ENCODE assay signal across 1 cellular context in the genomic region with DNA sequence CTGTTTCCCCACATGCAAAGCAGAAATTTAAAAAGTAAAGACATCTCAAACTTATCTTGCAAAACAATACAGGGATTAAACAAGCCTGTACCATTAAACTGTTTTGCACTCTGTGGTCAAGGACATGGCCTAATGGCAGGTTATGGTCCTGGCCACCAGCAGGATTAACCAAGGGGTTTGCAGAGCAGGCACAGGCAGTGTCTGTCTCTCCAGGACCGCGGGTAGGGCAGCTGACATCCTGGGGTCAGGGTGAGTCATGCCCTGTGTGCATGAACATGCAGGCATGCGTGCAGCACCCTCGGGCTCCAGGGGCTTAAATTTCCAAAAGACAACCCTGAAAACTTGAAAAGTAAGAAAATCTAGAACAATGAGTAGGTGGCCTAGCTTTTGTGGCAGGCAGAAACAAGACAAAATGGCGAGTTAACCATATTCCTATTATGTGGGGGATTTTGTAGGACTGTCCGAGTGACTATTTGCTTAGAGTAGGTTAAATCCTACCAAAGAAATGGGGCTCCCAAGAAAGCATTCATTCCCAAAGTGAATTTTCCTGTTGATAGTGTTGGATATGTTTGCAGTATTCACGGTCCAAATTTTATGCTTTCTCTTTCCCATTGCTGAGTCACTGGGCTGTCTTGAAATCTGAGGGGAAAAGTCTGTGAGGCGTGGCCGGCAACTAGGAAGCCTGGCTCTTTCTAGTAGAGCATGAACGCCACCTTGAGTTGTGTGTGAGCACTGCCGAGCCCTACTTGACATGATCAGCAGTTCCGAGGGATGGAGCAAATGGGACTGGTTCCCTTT.
TF ChIP-seq lines count a peak whose summit lies in the region.

No MANE protein-coding gene starts in this region.

TF ChIP-seq in HepG2, 621 proteins besides CTCF, POLR2A, EP300 and RAD21 (continued from another document):
- TF ChIP-seq PHF8 (CRISPR knock-in tag; IDR thresholded peaks at IDR 0.05) (peak; percentile 80), NR2F2 (IDR thresholded peaks at IDR 0.05; ENCODE audit: borderline replicate concordance, low read depth) (peak; percentile 80)
- TF ChIP-seq, protein P1, sequence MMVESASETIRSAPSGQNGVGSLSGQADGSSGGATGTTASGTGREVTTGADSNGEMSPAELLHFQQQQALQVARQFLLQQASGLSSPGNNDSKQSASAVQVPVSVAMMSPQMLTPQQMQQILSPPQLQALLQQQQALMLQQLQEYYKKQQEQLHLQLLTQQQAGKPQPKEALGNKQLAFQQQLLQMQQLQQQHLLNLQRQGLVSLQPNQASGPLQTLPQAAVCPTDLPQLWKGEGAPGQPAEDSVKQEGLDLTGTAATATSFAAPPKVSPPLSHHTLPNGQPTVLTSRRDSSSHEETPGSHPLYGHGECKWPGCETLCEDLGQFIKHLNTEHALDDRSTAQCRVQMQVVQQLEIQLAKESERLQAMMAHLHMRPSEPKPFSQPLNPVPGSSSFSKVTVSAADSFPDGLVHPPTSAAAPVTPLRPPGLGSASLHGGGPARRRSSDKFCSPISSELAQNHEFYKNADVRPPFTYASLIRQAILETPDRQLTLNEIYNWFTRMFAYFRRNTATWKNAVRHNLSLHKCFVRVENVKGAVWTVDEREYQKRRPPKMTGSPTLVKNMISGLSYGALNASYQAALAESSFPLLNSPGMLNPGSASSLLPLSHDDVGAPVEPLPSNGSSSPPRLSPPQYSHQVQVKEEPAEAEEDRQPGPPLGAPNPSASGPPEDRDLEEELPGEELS (CRISPR knock-in tag; IDR thresholded peaks at IDR 0.05), result peak; percentile 76; the same call in 1 of the 2 replicates
- TF ChIP-seq, protein P2, sequence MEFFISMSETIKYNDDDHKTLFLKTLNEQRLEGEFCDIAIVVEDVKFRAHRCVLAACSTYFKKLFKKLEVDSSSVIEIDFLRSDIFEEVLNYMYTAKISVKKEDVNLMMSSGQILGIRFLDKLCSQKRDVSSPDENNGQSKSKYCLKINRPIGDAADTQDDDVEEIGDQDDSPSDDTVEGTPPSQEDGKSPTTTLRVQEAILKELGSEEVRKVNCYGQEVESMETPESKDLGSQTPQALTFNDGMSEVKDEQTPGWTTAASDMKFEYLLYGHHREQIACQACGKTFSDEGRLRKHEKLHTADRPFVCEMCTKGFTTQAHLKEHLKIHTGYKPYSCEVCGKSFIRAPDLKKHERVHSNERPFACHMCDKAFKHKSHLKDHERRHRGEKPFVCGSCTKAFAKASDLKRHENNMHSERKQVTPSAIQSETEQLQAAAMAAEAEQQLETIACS (CRISPR knock-in tag; IDR thresholded peaks at IDR 0.05), result no peak
